In the genomic region with DNA sequence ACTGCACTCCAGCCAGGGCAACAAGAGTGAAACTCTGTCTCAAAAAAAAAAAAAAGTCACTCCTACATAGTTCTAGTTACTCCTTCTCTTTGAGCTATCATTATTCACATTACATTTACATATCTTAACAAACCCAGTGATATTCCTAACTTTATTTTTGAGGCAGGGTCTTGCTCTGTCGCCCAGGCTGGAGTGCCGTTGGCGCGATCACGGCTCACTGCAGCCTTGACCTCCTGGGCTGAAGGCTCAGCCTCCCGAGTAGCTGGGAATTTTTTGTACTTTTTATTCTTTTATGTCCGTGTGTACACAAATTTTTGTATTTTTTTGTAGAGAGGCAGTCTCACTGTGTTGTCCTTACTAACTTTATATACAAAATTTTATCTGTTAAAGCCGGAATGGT, we compare ENCODE assay signal across 9 cellular contexts. TPM values are rescaled to one million over a fixed set of nuclear protein-coding genes. Genes with fewer than 3 reads are reported as not detected.
DNase-seq lines count a peak whose midpoint lies in the region; ATAC-seq, FAIRE-seq and TF ChIP-seq lines count a peak whose summit lies in the region.
"Had no signal": no experiment of that assay in that cellular context is flagged by ENCODE, and none has a peak within 500 bp of the region (broad histone marks: within the 10 kb centered on the region; RNA-seq: fewer than 3 reads in every experiment).

No MANE protein-coding gene starts in this region.

- H3K9ac ChIP-seq in liver (ENCODE audit: low read depth in 1 of 2, low read length in 2 of 2), result peak overlapping the region in 1 of 2 donors; percentile 47

- no peak for TF ChIP-seq RAD21 in liver (IDR thresholded peaks at IDR 0.05)

- no TSS peak for BruUV-seq in MCF 10A (replicated peaks; lab: Mats Ljungman, UMichigan)

- TF ChIP-seq POLR2A in breast epithelium (IDR thresholded peaks at IDR 0.05) (no peak), upper lobe of left lung (IDR thresholded peaks at IDR 0.05) (no peak)

- intact Hi-C loops in breast epithelium (cut with DNase I; ENCODE audit: low total_unique reads), result no loop called here
- intact Hi-C loops in MCF 10A (cut with micrococcal nuclease), result loop anchor here (1.0 to 2.0 kb wide), 2 partner anchors 76 to 159 kb away; partner anchors contain the start of gene ADAMTSL5

- 29% methylated on average over 8 of the region's 8 CpGs for WGBS in liver
- WGBS in upper lobe of left lung, 2 donors, result 55 to 66% methylated on average over 8 of the region's 8 CpGs

- TF ChIP-seq CTCF in breast epithelium (IDR thresholded peaks at IDR 0.05) (no peak), MCF 10A (IDR thresholded peaks at IDR 0.05; ENCODE audit: unreplicated experiment) (no peak), liver (IDR thresholded peaks at IDR 0.05; ENCODE audit: low read depth, low read length, missing input control) (no peak), upper lobe of left lung (IDR thresholded peaks at IDR 0.05) (no peak), D721Med (IDR thresholded peaks at IDR 0.05; ENCODE audit: insufficient read depth, missing control alignments) (no peak)

- no peaks in the 10 kb centered on the region for H3K27me3 Mint-ChIP-seq in MCF 10A (ENCODE audit: insufficient read depth, unreplicated experiment)
- H3K27me3 Mint-ChIP-seq in activated T-helper 17 cell treated with anti-CD3 and anti-CD28 coated beads, Interleukin-2, amount 50 U/mL, for 72 hours, result no peaks in the 10 kb centered on the region

- no peak for ATAC-seq in activated T-helper 17 cell treated with anti-CD3 and anti-CD28 coated beads, Interleukin-2, amount 50 U/mL, for 72 hours (replicated peaks)
- no peak for ATAC-seq in upper lobe of left lung (ENCODE audit: low FRiP score in 2 of 2)

- POLR2A ChIA-PET in MCF 10A (lab: Yijun Ruan, JAX), result interaction anchor here (1.2 to 1.4 kb wide), 2 partner anchors 20 to 162 kb away, joined by 3 to 4 read pairs; partner anchors contain the start of gene FAM174C

- no peaks in the 10 kb centered on the region for H3K27me3 ChIP-seq in breast epithelium
- no peaks in the 10 kb centered on the region for H3K27me3 ChIP-seq in liver (ENCODE audit: control insufficient read depth in 4 of 4, insufficient read depth in 4 of 4, low read length in 3 of 4)
- H3K27me3 ChIP-seq in upper lobe of left lung, result no peaks in the 10 kb centered on the region
- H3K27me3 ChIP-seq: cardiac muscle cell had no signal

- no peak for DNase-seq in breast epithelium (ENCODE audit: low spot score in 2 of 2)
- DNase-seq in MCF 10A (ENCODE audit: unreplicated experiment), result no peak
- DNase-seq in upper lobe of left lung, result peak in 1 of 2 donors; percentile 53
- no peak for DNase-seq in D721Med (ENCODE audit: insufficient read length, low spot score)
- DNase-seq in SKM-1 (lab: John Stamatoyannopoulos, UW; ENCODE audit: unreplicated experiment), result no peak
- DNase-seq in GDM1 (lab: John Stamatoyannopoulos, UW), result no peak

- H3K27ac ChIP-seq in breast epithelium (no peak overlapping the region), liver (ENCODE audit: low read depth in 1 of 2, low read length in 2 of 2) (peak overlapping the region; percentile 36 to 55), upper lobe of left lung (peak overlapping the region in 1 of 4 donors; percentile 95)

- H3K4me3 ChIP-seq in breast epithelium (peak overlapping the region in 2 of 3 donors; percentile 90 to 94), liver (ENCODE audit: low read depth in 1 of 3, low read length in 3 of 3) (no peak overlapping the region), upper lobe of left lung (peak overlapping the region in 3 of 4 donors; percentile 65 to 88 (median 76))

- H3K4me1 ChIP-seq in breast epithelium, result peaks cover 6 to 15% of the 10 kb centered on the region in 2 donors
- peaks cover 7 to 20% (median 13%) of the 10 kb centered on the region in 4 donors for H3K4me1 ChIP-seq in liver (ENCODE audit: control insufficient read depth in 4 of 4, insufficient read depth in 4 of 4, low read length in 3 of 4)
- H3K4me1 ChIP-seq in upper lobe of left lung, result peaks cover 16 to 29% (median 22%) of the 10 kb centered on the region in 4 donors

- no peaks in the 10 kb centered on the region for H3K9me3 Mint-ChIP-seq in MCF 10A (ENCODE audit: unreplicated experiment)
- H3K9me3 Mint-ChIP-seq in activated T-helper 17 cell treated with anti-CD3 and anti-CD28 coated beads, Interleukin-2, amount 50 U/mL, for 72 hours, result no peaks in the 10 kb centered on the region

- H3K36me3 ChIP-seq in breast epithelium (peaks cover 17% of the 10 kb centered on the region), liver (ENCODE audit: control insufficient read depth in 4 of 4, insufficient read depth in 3 of 4, low read depth in 1 of 4, low read length in 3 of 4) (peaks cover 11 to 48% (median 24%) of the 10 kb centered on the region in 4 donors), upper lobe of left lung (peaks cover 36 to 64% (median 55%) of the 10 kb centered on the region in 4 donors)

- no peak overlapping the region for H3K27ac Mint-ChIP-seq in MCF 10A (ENCODE audit: low read depth, unreplicated experiment)
- peak overlapping the region; percentile 99 for H3K27ac Mint-ChIP-seq in activated T-helper 17 cell treated with anti-CD3 and anti-CD28 coated beads, Interleukin-2, amount 50 U/mL, for 72 hours

- CTCF ChIA-PET in MCF 10A (lab: Yijun Ruan, JAX), result interaction anchor here (0.6 to 1.4 kb wide), 6 partner anchors 9 to 153 kb away, joined by 3 to 5 read pairs (median 3); no protein-coding TSS in a partner anchor

- no peak for TF ChIP-seq EP300 in upper lobe of left lung (IDR thresholded peaks at IDR 0.05)

- no peak overlapping the region for H3K4me3 Mint-ChIP-seq in MCF 10A (ENCODE audit: unreplicated experiment)
- H3K4me3 Mint-ChIP-seq in activated T-helper 17 cell treated with anti-CD3 and anti-CD28 coated beads, Interleukin-2, amount 50 U/mL, for 72 hours, result peak overlapping the region; percentile 93

- no peaks in the 10 kb centered on the region for H3K9me3 ChIP-seq in breast epithelium
- no peaks in the 10 kb centered on the region for H3K9me3 ChIP-seq in liver (ENCODE audit: control insufficient read depth in 4 of 4, low read length in 3 of 4)
- H3K9me3 ChIP-seq in upper lobe of left lung, result no peaks in the 10 kb centered on the region

- peaks cover 75% of the 10 kb centered on the region for H3K36me3 Mint-ChIP-seq in MCF 10A (ENCODE audit: insufficient read depth, unreplicated experiment)
- H3K36me3 Mint-ChIP-seq in activated T-helper 17 cell treated with anti-CD3 and anti-CD28 coated beads, Interleukin-2, amount 50 U/mL, for 72 hours (ENCODE audit: low read depth), result peaks cover 64% of the 10 kb centered on the region

- no peak for FAIRE-seq in D721Med (lab: Jason Lieb, UNC)

- peaks cover 2% of the 10 kb centered on the region for H3K4me1 Mint-ChIP-seq in MCF 10A (ENCODE audit: insufficient read depth, unreplicated experiment)
- H3K4me1 Mint-ChIP-seq in activated T-helper 17 cell treated with anti-CD3 and anti-CD28 coated beads, Interleukin-2, amount 50 U/mL, for 72 hours, result no peaks in the 10 kb centered on the region

RNA-seq across cellular contexts. Expression of gene RPS15, which starts 0.6 kb away (rescaled TPM):
- 1,000 to 10,000 TPM; 2,978 to 3,238 (median 2,982) TPM for total RNA-seq in breast epithelium
- 1,168 and 1,243 TPM in 2 replicates for total RNA-seq in MCF 10A (2022)
- total RNA-seq in activated T-helper 17 cell treated with anti-CD3 and anti-CD28 coated beads, Interleukin-2, amount 50 U/mL, for 72 hours, result 1,000 to 10,000 TPM; 1,611 to 1,688 TPM
- 100 to 1,000 TPM; 296 to 408 TPM for total RNA-seq in liver
- polyA plus RNA-seq in liver, result 100 to 1,000 TPM; 420 to 954 TPM
- 1,000 to 10,000 TPM in 5 of 6 donors, 100 to 1,000 TPM in 1; 825 to 2,012 (median 1,317) TPM for total RNA-seq in upper lobe of left lung

RNA-seq across cellular contexts. Expression of gene APC2, which starts 12.3 kb away (rescaled TPM):
- under 1 TPM; under 0.01 to 0.29 (median 0.16) TPM for total RNA-seq in breast epithelium
- total RNA-seq in MCF 10A (2022), result 0.15 and 0.23 TPM in 2 replicates
- total RNA-seq in activated T-helper 17 cell treated with anti-CD3 and anti-CD28 coated beads, Interleukin-2, amount 50 U/mL, for 72 hours, result under 1 TPM; 0.04 to 0.21 TPM
- total RNA-seq in liver, result under 1 TPM; under 0.01 to 0.05 TPM
- under 1 TPM; 0.01 to 0.06 TPM for polyA plus RNA-seq in liver
- total RNA-seq in upper lobe of left lung, result 1 to 10 TPM in 1 of 6 donors, under 1 TPM in 4, not detected in 1; 0.06 to 1.0 (median 0.11) TPM

RNA-seq across cellular contexts. Expression of gene DAZAP1, which starts 30.2 kb away (rescaled TPM):
- total RNA-seq in breast epithelium (10 to 100 TPM; 35.8 to 50.9 (median 48.8) TPM), MCF 10A (2022) (219 and 246 TPM in 2 replicates), liver (10 to 100 TPM; 30.0 to 45.0 TPM), upper lobe of left lung (100 to 1,000 TPM in 1 of 6 donors, 10 to 100 TPM in 5; 38.9 to 107 (median 78.7) TPM)
- total RNA-seq in activated T-helper 17 cell treated with anti-CD3 and anti-CD28 coated beads, Interleukin-2, amount 50 U/mL, for 72 hours, result 100 to 1,000 TPM; 161 to 271 TPM
- 10 to 100 TPM in 1 of 2 donors, 1 to 10 TPM in 1; 5.4 to 29.4 TPM for polyA plus RNA-seq in liver

RNA-seq across cellular contexts. Expression of gene GAMT, which starts 36.3 kb away (rescaled TPM):
- total RNA-seq in breast epithelium, result 10 to 100 TPM; 23.6 to 40.0 (median 30.3) TPM
- total RNA-seq in MCF 10A (2022), result 3.2 and 7.0 TPM in 2 replicates
- 10 to 100 TPM in 1 of 2 donors, 1 to 10 TPM in 1; 4.9 to 11.2 TPM for total RNA-seq in activated T-helper 17 cell treated with anti-CD3 and anti-CD28 coated beads, Interleukin-2, amount 50 U/mL, for 72 hours
- total RNA-seq in liver, result 100 to 1,000 TPM in 1 of 2 donors, 10 to 100 TPM in 1; 76.2 to 181 TPM
- polyA plus RNA-seq in liver, result 100 to 1,000 TPM; 367 to 394 TPM
- total RNA-seq in upper lobe of left lung, result 10 to 100 TPM in 2 of 6 donors, 1 to 10 TPM in 4; 4.0 to 12.1 (median 8.1) TPM

RNA-seq across cellular contexts. Expression of gene C19orf25, which starts 41.4 kb away (rescaled TPM):
- total RNA-seq in breast epithelium (10 to 100 TPM; 27.7 to 32.8 (median 28.7) TPM), MCF 10A (2022) (36.3 and 40.5 TPM in 2 replicates), liver (10 to 100 TPM; 17.3 to 19.8 TPM), upper lobe of left lung (10 to 100 TPM; 27.2 to 82.8 (median 37.5) TPM)
- total RNA-seq in activated T-helper 17 cell treated with anti-CD3 and anti-CD28 coated beads, Interleukin-2, amount 50 U/mL, for 72 hours, result 10 to 100 TPM; 36.5 to 37.2 TPM
- 10 to 100 TPM; 15.1 to 19.8 TPM for polyA plus RNA-seq in liver

Comparison
In these comparisons a context has a peak if more than half of its experiments do, and no peak if none do; other contexts are left out.
1. H3K27ac ChIP-seq: peak in liver (2 of 2); none in breast epithelium (0 of 2).
2. H3K4me3 ChIP-seq: peak in breast epithelium (2 of 3) and upper lobe of left lung (3 of 4); none in liver (0 of 3).